Comparison of ENCODE assay signal across 8 cellular contexts in genomic region chr5:116947691-116948528, GRCh38.
DNase-seq lines count a peak whose midpoint lies in the region; ATAC-seq and TF ChIP-seq lines count a peak whose summit lies in the region.

No MANE protein-coding gene starts in this region.

- H3K4me1 ChIP-seq in HUES64 (ENCODE audit: insufficient read depth, low read length): peaks cover 36% of the 10 kb centered on the region

- CTCF ChIA-PET in RWPE1 (lab: Yijun Ruan, JAX): interaction anchor here (0.5 to 0.8 kb wide), 5 partner anchors 78 to 1298 kb away, joined by 3 to 4 read pairs (median 3); no protein-coding TSS in a partner anchor

- no peaks in the 10 kb centered on the region for H3K9me3 ChIP-seq in HUES64 (ENCODE audit: insufficient read depth, low read depth, low read length)

- intact Hi-C loops in left cardiac atrium (cut with DNase I): loop anchor here (5.0 to 10.0 kb wide), 2 partner anchors 371 to 373 kb away; partner anchors contain the start of gene SEMA6A (in 1 of the 2)

- H3K36me3 ChIP-seq in GM06990 (ENCODE audit: control insufficient read depth, insufficient read depth, low read length) (no peaks in the 10 kb centered on the region), HUES64 (ENCODE audit: insufficient read depth, low read length) (no peaks in the 10 kb centered on the region)

- peak overlapping the region; percentile 48; the same call in 1 of the 2 replicates for H3K27ac ChIP-seq in HUES64 (ENCODE audit: low read depth, low read length)
- H3K27ac ChIP-seq in RWPE1: no peak overlapping the region

- H3K4me3 ChIP-seq in GM06990 (replicated peaks; ENCODE audit: low read depth, low read length) (no peak overlapping the region), HUES64 (ENCODE audit: low read length) (no peak overlapping the region)

- POLR2A ChIA-PET in RWPE1 (lab: Yijun Ruan, JAX; ENCODE audit: low non-redundant PET): no interaction called here

- WGBS in HUES64: 85% methylated on average over 15 of the region's 15 CpGs

- peak; percentile 91 for TF ChIP-seq CTCF in GM06990 (IDR thresholded peaks at IDR 0.05; ENCODE audit: insufficient read depth, low read length, poor library complexity, severe bottlenecking)
- TF ChIP-seq CTCF in RWPE1 (conservative IDR thresholded peaks at IDR 0.05; ENCODE audit: low read depth): peak; percentile 59

- ATAC-seq in GM21737 (IDR thresholded peaks at IDR 0.05; ENCODE audit: unreplicated experiment): peak; percentile 100
- ATAC-seq in left cardiac atrium: peak; percentile 33 to 61

- DNase-seq in GM06990 (ENCODE audit: extremely low read depth, insufficient read length): peak; percentile 46
- peak; percentile 41 for DNase-seq in RWPE1 (ENCODE audit: low spot score)
- DNase-seq in activated effector memory CD4-positive, alpha-beta T cell treated with anti-CD3 and anti-CD28 coated beads, Interleukin-2, amount 50 U/mL, for 16 hours: peak; percentile 79
- DNase-seq in left cardiac atrium: peak; percentile 35
- peak; percentile 10 for DNase-seq in smooth muscle cell of the brain vasculature (ENCODE audit: low read depth, low spot score)
- DNase-seq in epidermal melanocyte (ENCODE audit: insufficient read length, low spot score): no peak

- H3K27me3 ChIP-seq in GM06990 (replicated peaks; ENCODE audit: control insufficient read depth, insufficient read depth, low read length) (no peaks in the 10 kb centered on the region), HUES64 (ENCODE audit: insufficient read depth, low read length) (no peaks in the 10 kb centered on the region)

- H3K9ac ChIP-seq in HUES64 (ENCODE audit: low read depth, low read length): no peak overlapping the region
